In genomic region chr15:78944669-78945407, GRCh38 we compare ENCODE assay signal across 8 cellular contexts. TPM values are rescaled to one million over a fixed set of nuclear protein-coding genes. Genes with fewer than 3 reads are reported as not detected.
DNase-seq lines count a peak whose midpoint lies in the region; ATAC-seq lines count a peak whose summit lies in the region.

CTSH (minus strand) TSS chr15:78945046; CDS start chr15:78944981, 65 bp downstream.

- peak; percentile 76 for ATAC-seq in GM18498 (IDR thresholded peaks at IDR 0.05; ENCODE audit: unreplicated experiment)
- ATAC-seq in HG02852 (IDR thresholded peaks at IDR 0.05; ENCODE audit: unreplicated experiment) = peak; percentile 63

- peak; percentile 34 for DNase-seq in NCI-H2107 treated with DMSO at 0.1 percent for 48 hours (lab: John Stamatoyannopoulos, UW; ENCODE audit: unreplicated experiment)
- DNase-seq in activated CD4-positive, alpha-beta T cell treated with anti-CD3 and anti-CD28 coated beads for 1 hour = peak; percentile 56
- peak; percentile 85 for DNase-seq in cerebellum (ENCODE audit: low spot score)
- DNase-seq in left kidney (ENCODE audit: low read depth, low spot score) = peak; percentile 91
- DNase-seq in stimulated activated CD4-positive, alpha-beta T cell treated with anti-CD3 and anti-CD28 coated beads, Interleukin-1b, Interleukin-23, amount 100 ng/mL, for 48 hours = peak; percentile 59
- DNase-seq in KG1 (lab: John Stamatoyannopoulos, UW) = no peak

RNA-seq across cellular contexts. Expression of gene CTSH, which starts in this region (rescaled TPM):
- total RNA-seq in cerebellum = 8.6 TPM
